Comparison of ENCODE assay signal across 10 cellular contexts in genomic region chrX:50448565-50448964, GRCh38. TPM values are rescaled to one million over a fixed set of nuclear protein-coding genes. Genes with fewer than 3 reads are reported as not detected.
DNase-seq lines count a peak whose midpoint lies in the region; ATAC-seq, FAIRE-seq and TF ChIP-seq lines count a peak whose summit lies in the region.
"Had no signal": no experiment of that assay in that cellular context is flagged by ENCODE, and none has a peak within 500 bp of the region (broad histone marks: within the 10 kb centered on the region; RNA-seq: fewer than 3 reads in every experiment).

No MANE protein-coding gene starts in this region.

- peak in 1 of 2 experiments; percentile 25; a peak in 1 of 5 replicates for TF ChIP-seq RAD21 in A549 (conservative IDR thresholded peaks at IDR 0.05 in 1 of 2, IDR thresholded peaks at IDR 0.05 in 1 of 2)

- H3K36me3 ChIP-seq in OCI-LY1 (ENCODE audit: insufficient read depth, low read length), result no peaks in the 10 kb centered on the region
- H3K36me3 ChIP-seq: ovary had no signal

- H3K9ac ChIP-seq in OCI-LY1 (ENCODE audit: low read length), result no peak overlapping the region

- intact Hi-C loops in CD4-positive, alpha-beta T cell (cut with DNase I, micrococcal nuclease), result no loop called here

- H3K4me1 Mint-ChIP-seq in stimulated activated naive B cell treated with anti-CD40 and anti-IgM and Interleukin-4, amounts not matched to agents 10 μg/mL and 1 μg/mL and 100 μg/mL, for 72 hours, result no peaks in the 10 kb centered on the region
- H3K4me1 Mint-ChIP-seq in CD4-positive, alpha-beta T cell (ENCODE audit: low read depth), result no peaks in the 10 kb centered on the region

- no peak overlapping the region for H3K27ac Mint-ChIP-seq in stimulated activated naive B cell treated with anti-CD40 and anti-IgM and Interleukin-4, amounts not matched to agents 10 μg/mL and 1 μg/mL and 100 μg/mL, for 72 hours
- H3K27ac Mint-ChIP-seq in CD4-positive, alpha-beta T cell, result no peak overlapping the region

- peaks cover 0 to 4% of the 10 kb centered on the region in 2 donors for H3K9me3 Mint-ChIP-seq in stimulated activated naive B cell treated with anti-CD40 and anti-IgM and Interleukin-4, amounts not matched to agents 10 μg/mL and 1 μg/mL and 100 μg/mL, for 72 hours
- no peaks in the 10 kb centered on the region for H3K9me3 Mint-ChIP-seq in CD4-positive, alpha-beta T cell

- DNase-seq in A549 (ENCODE audit: low read depth in 1 of 2, low spot score in 1 of 2) (peak; percentile 1 to 48), GM12865 (ENCODE audit: low read depth) (peak; percentile 10), NCI-H146 (lab: John Stamatoyannopoulos, UW) (no peak), HTR-8/SVneo (ENCODE audit: insufficient read length, low spot score) (no peak)
- DNase-seq in stimulated activated naive B cell treated with anti-CD40 and anti-IgM and Interleukin-4, amounts not matched to agents 10 μg/mL and 1 μg/mL and 100 μg/mL, for 72 hours, result no peak
- no peak for DNase-seq in CD4-positive, alpha-beta T cell
- DNase-seq: caudate nucleus, ovary had no signal

- H3K27me3 ChIP-seq in OCI-LY1 (ENCODE audit: insufficient read depth, low read length), result no peaks in the 10 kb centered on the region
- peaks cover 4% of the 10 kb centered on the region for H3K27me3 ChIP-seq in CD4-positive, alpha-beta T cell (ENCODE audit: control insufficient read depth, insufficient read depth, low read length)
- H3K27me3 ChIP-seq: ovary had no signal

- TF ChIP-seq POLR2A in A549 (IDR thresholded peaks at IDR 0.05; ENCODE audit: low read length), result no peak

- POLR2A ChIA-PET in A549 (lab: Yijun Ruan, JAX), result no interaction called here
- POLR2A ChIA-PET in CD4-positive, alpha-beta T cell (lab: Charles Lee), result no interaction called here

- H3K4me3 ChIP-seq in A549 (no peak overlapping the region), GM12865 (ENCODE audit: low read depth, low read length) (no peak overlapping the region), OCI-LY1 (ENCODE audit: low read depth, low read length, poor library complexity, severe bottlenecking) (no peak overlapping the region)
- H3K4me3 ChIP-seq: ovary had no signal

- peaks cover 0 to 18% of the 10 kb centered on the region in 2 donors for H3K27me3 Mint-ChIP-seq in stimulated activated naive B cell treated with anti-CD40 and anti-IgM and Interleukin-4, amounts not matched to agents 10 μg/mL and 1 μg/mL and 100 μg/mL, for 72 hours
- peaks cover 28% of the 10 kb centered on the region for H3K27me3 Mint-ChIP-seq in CD4-positive, alpha-beta T cell

- no peaks in the 10 kb centered on the region for H4K20me1 ChIP-seq in OCI-LY1 (ENCODE audit: insufficient read depth, low read length)

- H3K27ac ChIP-seq in A549 (no peak overlapping the region), OCI-LY1 (ENCODE audit: low read depth, low read length, poor library complexity, severe bottlenecking) (no peak overlapping the region)
- no peak overlapping the region for H3K27ac ChIP-seq in CD4-positive, alpha-beta T cell (ENCODE audit: low read depth, low read length)
- H3K27ac ChIP-seq: ovary had no signal

- no peaks in the 10 kb centered on the region for H3F3A ChIP-seq in OCI-LY1 (ENCODE audit: insufficient read depth, low read length)

- ATAC-seq in A549, result peak; percentile 58 to 76
- peak; percentile 80 for ATAC-seq in esophagus mucosa
- no peak for ATAC-seq in stimulated activated naive B cell treated with anti-CD40 and anti-IgM and Interleukin-4, amounts not matched to agents 10 μg/mL and 1 μg/mL and 100 μg/mL, for 72 hours (replicated peaks)
- ATAC-seq in CD4-positive, alpha-beta T cell (ENCODE audit: poor library complexity), result no peak

- H3K4me1 ChIP-seq in A549 (no peaks in the 10 kb centered on the region), OCI-LY1 (ENCODE audit: insufficient read depth, low read length, severe bottlenecking) (no peaks in the 10 kb centered on the region)

- no peaks in the 10 kb centered on the region for H3K36me3 Mint-ChIP-seq in stimulated activated naive B cell treated with anti-CD40 and anti-IgM and Interleukin-4, amounts not matched to agents 10 μg/mL and 1 μg/mL and 100 μg/mL, for 72 hours
- H3K36me3 Mint-ChIP-seq in CD4-positive, alpha-beta T cell (ENCODE audit: low read depth), result no peaks in the 10 kb centered on the region

- no peak for TF ChIP-seq EP300 in A549 (IDR thresholded peaks at IDR 0.05)

- H3K9me2 ChIP-seq in OCI-LY1 (ENCODE audit: low read depth, low read length), result no peaks in the 10 kb centered on the region

- CTCF ChIA-PET in A549 (lab: Yijun Ruan, JAX), result interaction anchor here (1.7 kb wide), 1 partner anchor 348 kb away, joined by 7 read pairs; no protein-coding TSS in a partner anchor
- CTCF ChIA-PET in CD4-positive, alpha-beta T cell (lab: Charles Lee), result no interaction called here

- H3K9me3 ChIP-seq in A549, result no peaks in the 10 kb centered on the region
- H3K9me3 ChIP-seq in OCI-LY1 (ENCODE audit: low read length), result no peaks in the 10 kb centered on the region
- H3K9me3 ChIP-seq in CD4-positive, alpha-beta T cell (ENCODE audit: control insufficient read depth, low read length), result no peaks in the 10 kb centered on the region
- H3K9me3 ChIP-seq: ovary had no signal

- H3K79me2 ChIP-seq in OCI-LY1 (ENCODE audit: insufficient read depth, low read length), result no peaks in the 10 kb centered on the region

- no peak for FAIRE-seq in A549 (lab: Jason Lieb, UNC)
- FAIRE-seq in HTR-8/SVneo (lab: Jason Lieb, UNC), result no peak

- H3K4me2 ChIP-seq in A549 (no peak overlapping the region), OCI-LY1 (ENCODE audit: low read length) (no peak overlapping the region)

- 5% methylated on average over 2 of the region's 2 CpGs for WGBS in A549 (ENCODE audit: missing lambda C conversion rate)

- H2AFZ ChIP-seq in OCI-LY1 (ENCODE audit: low read length), result no peak overlapping the region

- TF ChIP-seq CTCF in A549 (IDR thresholded peaks at IDR 0.05), result no peak
- TF ChIP-seq CTCF in GM12865 (IDR thresholded peaks at IDR 0.05; ENCODE audit: insufficient read depth, low read depth, low read length, missing control alignments), result peak; percentile 6
- TF ChIP-seq CTCF in OCI-LY1 (IDR thresholded peaks at IDR 0.05; ENCODE audit: low read length), result peak; percentile 38; the same call in 1 of the 2 replicates
- no peak for TF ChIP-seq CTCF in CD4-positive, alpha-beta T cell (IDR thresholded peaks at IDR 0.05)

- H3K4me3 Mint-ChIP-seq in stimulated activated naive B cell treated with anti-CD40 and anti-IgM and Interleukin-4, amounts not matched to agents 10 μg/mL and 1 μg/mL and 100 μg/mL, for 72 hours, result no peak overlapping the region
- no peak overlapping the region for H3K4me3 Mint-ChIP-seq in CD4-positive, alpha-beta T cell

TF ChIP-seq in A549, 52 proteins besides CTCF, POLR2A, EP300 and RAD21:
- TF ChIP-seq NPAS2 (CRISPR knock-in tag; IDR thresholded peaks at IDR 0.05; ENCODE audit: borderline replicate concordance) (no peak), KDM5A (IDR thresholded peaks at IDR 0.05) (no peak), FOSL2 (IDR thresholded peaks at IDR 0.05) (no peak), FOSL2 (CRISPR knock-in tag; IDR thresholded peaks at IDR 0.05) (peak; percentile 39; the same call in 1 of the 2 replicates)

RNA-seq across cellular contexts. Expression of gene DGKK, which starts 22.1 kb away (rescaled TPM):
- polyA plus RNA-seq in A549 (2011; rRNA removed) (not detected in 2 replicates), A549 (2017; fragmentation: RNase III; extraction: RNeasy Plus Mini Kit Qiagen cat#74134 plus additional on column Dnase treatment) (not detected in 3 replicates)
- not detected in 2 replicates for polyA plus RNA-seq in A549 (2012; cell fraction: cytosol; rRNA removed)
- not detected in 2 replicates for polyA plus RNA-seq in A549 (2012; cell fraction: nucleus; rRNA removed)
- polyA minus RNA-seq in A549 (2011; rRNA and poly(A)+ RNA removed), result not detected in 2 replicates
- not detected for total RNA-seq in esophagus mucosa
- total RNA-seq in CD4-positive, alpha-beta T cell, result not detected
- polyA plus RNA-seq: ovary had no signal

Comparison
In these comparisons a context has a peak if more than half of its experiments do, and no peak if none do; other contexts are left out.
1. ATAC-seq: peak in A549 (2 of 2) and esophagus mucosa (single experiment); none in stimulated activated naive B cell treated with anti-CD40 and anti-IgM and Interleukin-4, amounts not matched to agents 10 μg/mL and 1 μg/mL and 100 μg/mL, for 72 hours (0 of 2) and CD4-positive, alpha-beta T cell (single experiment).
2. DNase-seq: peak in A549 (2 of 2) and GM12865 (single experiment); none in NCI-H146 (single experiment), HTR-8/SVneo (single experiment), stimulated activated naive B cell treated with anti-CD40 and anti-IgM and Interleukin-4, amounts not matched to agents 10 μg/mL and 1 μg/mL and 100 μg/mL, for 72 hours (single experiment) and CD4-positive, alpha-beta T cell (0 of 10).
3. CTCF ChIP-seq: peak in GM12865 (single experiment) and OCI-LY1 (single experiment); none in A549 (single experiment) and CD4-positive, alpha-beta T cell (single experiment).